8 cellular contexts compared by ENCODE assay signal in the genomic region with DNA sequence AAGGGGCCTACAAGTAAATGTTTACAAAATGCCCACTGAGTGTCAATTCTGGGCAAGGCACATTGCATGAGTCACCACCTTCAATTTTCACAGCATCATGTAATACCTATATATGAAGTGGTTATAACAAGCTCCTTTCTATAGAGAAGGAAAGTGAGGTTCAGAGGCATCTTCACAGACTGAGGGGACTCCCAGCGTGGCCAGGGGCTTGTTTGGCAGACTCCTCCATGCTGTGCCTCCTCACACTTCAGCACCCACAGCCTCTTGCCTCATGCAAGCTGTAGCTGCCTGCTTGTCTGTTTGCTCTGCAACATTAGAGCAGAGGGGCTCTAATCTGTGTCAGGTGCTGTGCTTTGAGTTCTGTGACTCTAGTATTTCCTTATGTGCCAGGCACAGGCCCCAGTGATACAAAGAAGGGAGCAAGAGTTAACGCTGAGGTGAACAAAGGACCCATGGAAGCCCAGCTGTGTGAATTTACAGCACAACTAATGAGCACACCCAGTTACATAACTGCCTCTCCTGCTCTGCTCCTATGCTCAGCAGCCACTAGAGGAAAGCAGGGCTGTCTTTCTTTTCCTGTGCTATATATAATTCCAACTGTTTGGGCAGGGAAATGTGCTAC.
A peak's percentile ranks its signal among the peaks of the same experiment; 100 is the strongest.
DNase-seq lines count a peak whose midpoint lies in the region; TF ChIP-seq lines count a peak whose summit lies in the region.

No MANE protein-coding gene starts in this region.

- peak overlapping the region; percentile 61 for H3K9ac ChIP-seq in adipocyte (ENCODE audit: low read length)

- DNase-seq in GM12865 (ENCODE audit: low read depth) (peak; percentile 4), adipocyte (ENCODE audit: low read depth) (peak; percentile 40), right atrium auricular region (ENCODE audit: low spot score) (no peak), retinal pigment epithelial cell (ENCODE audit: low read depth) (peak; percentile 82), WERI-Rb-1 (no peak), RKO (ENCODE audit: low spot score) (no peak), CD1c-positive myeloid dendritic cell (ENCODE audit: extremely low spot score) (no peak)
- DNase-seq in activated CD4-positive, alpha-beta T cell treated with anti-CD3 and anti-CD28 coated beads for 4 hours = no peak

- H3K9me3 ChIP-seq in adipocyte (ENCODE audit: control insufficient read depth, low read length) (no peaks in the 10 kb centered on the region), right atrium auricular region (no peaks in the 10 kb centered on the region), WERI-Rb-1 (ENCODE audit: severe bottlenecking) (no peaks in the 10 kb centered on the region)

- peak overlapping the region; percentile 81 to 90 for H3K27ac ChIP-seq in right atrium auricular region
- H3K27ac ChIP-seq in WERI-Rb-1 = no peak overlapping the region

- H3K4me3 ChIP-seq in GM12865 (ENCODE audit: low read depth, low read length) (no peak overlapping the region), adipocyte (ENCODE audit: low read length) (no peak overlapping the region), right atrium auricular region (no peak overlapping the region), retinal pigment epithelial cell (ENCODE audit: low read length) (no peak overlapping the region), WERI-Rb-1 (ENCODE audit: low read depth, low read length) (no peak overlapping the region)

- H3K27me3 ChIP-seq in adipocyte (replicated peaks; ENCODE audit: control insufficient read depth, insufficient read depth, low read length) = no peaks in the 10 kb centered on the region
- H3K27me3 ChIP-seq in right atrium auricular region = no peaks in the 10 kb centered on the region
- no peaks in the 10 kb centered on the region for H3K27me3 ChIP-seq in WERI-Rb-1 (ENCODE audit: insufficient read depth, low read depth, severe bottlenecking)

- peaks cover 2% of the 10 kb centered on the region for H3K36me3 ChIP-seq in adipocyte (ENCODE audit: control insufficient read depth, insufficient read depth, low read length, severe bottlenecking)
- no peaks in the 10 kb centered on the region for H3K36me3 ChIP-seq in right atrium auricular region
- H3K36me3 ChIP-seq in WERI-Rb-1 = no peaks in the 10 kb centered on the region

- H3K4me1 ChIP-seq in adipocyte (ENCODE audit: control insufficient read depth, insufficient read depth, low read length) = peaks cover 58% of the 10 kb centered on the region
- H3K4me1 ChIP-seq in right atrium auricular region = peaks cover 0 to 63% of the 10 kb centered on the region in 2 donors

- TF ChIP-seq CTCF in GM12865 (IDR thresholded peaks at IDR 0.05; ENCODE audit: insufficient read depth, low read depth, low read length, missing control alignments) = no peak
- peak in 1 of 2 donors; percentile 29 for TF ChIP-seq CTCF in right atrium auricular region (IDR thresholded peaks at IDR 0.05)
- TF ChIP-seq CTCF in retinal pigment epithelial cell (conservative IDR thresholded peaks at IDR 0.05; ENCODE audit: low read depth, low read length) = peak; percentile 31
- no peak for TF ChIP-seq CTCF in WERI-Rb-1 (IDR thresholded peaks at IDR 0.05; ENCODE audit: low read depth, low read length)

Comparison
In these comparisons a context has a peak if more than half of its experiments do, and no peak if none do; other contexts are left out.
1. DNase-seq: peak in GM12865 (single experiment), adipocyte (single experiment) and retinal pigment epithelial cell (single experiment); none in right atrium auricular region (single experiment), WERI-Rb-1 (single experiment), activated CD4-positive, alpha-beta T cell treated with anti-CD3 and anti-CD28 coated beads for 4 hours (0 of 2), RKO (single experiment) and CD1c-positive myeloid dendritic cell (single experiment).